Comparison of ENCODE assay signal across 13 cellular contexts in genomic region chr6:158611600-158612041, GRCh38. TPM values are rescaled to one million over a fixed set of nuclear protein-coding genes. Genes with fewer than 3 reads are reported as not detected.
DNase-seq lines count a peak whose midpoint lies in the region; ATAC-seq and TF ChIP-seq lines count a peak whose summit lies in the region.
"Had no signal": no experiment of that assay in that cellular context is flagged by ENCODE, and none has a peak within 500 bp of the region (broad histone marks: within the 10 kb centered on the region; RNA-seq: fewer than 3 reads in every experiment).

No MANE protein-coding gene starts in this region.

- CTCF ChIA-PET in MCF 10A (lab: Yijun Ruan, JAX): interaction anchor here (0.6 to 1.7 kb wide), 5 partner anchors 19 to 397 kb away, joined by 3 to 4 read pairs (median 3); no protein-coding TSS in a partner anchor

- BruUV-seq in MCF 10A (replicated peaks; lab: Mats Ljungman, UMichigan): no TSS peak

- no peak overlapping the region for H4K8ac ChIP-seq in mesendoderm (ENCODE audit: low read depth, low read length)

- DNase-seq in MCF 10A (ENCODE audit: unreplicated experiment): no peak
- no peak for DNase-seq in breast epithelium (ENCODE audit: low spot score in 2 of 2)
- DNase-seq in heart left ventricle: no peak
- DNase-seq in mesendoderm: peak; percentile 96
- peak; percentile 76 for DNase-seq in upper lobe of right lung
- DNase-seq in amygdala (lab: John Stamatoyannopoulos, UW): no peak
- DNase-seq in HuH-7.5 (ENCODE audit: low spot score): no peak
- DNase-seq: activated CD4-positive, alpha-beta T cell treated with anti-CD3 and anti-CD28 coated beads for 36 hours; GOT3; naive thymus-derived CD4-positive, alpha-beta T cell; small intestine had no signal

- no peak overlapping the region for H3K4me3 Mint-ChIP-seq in MCF 10A (ENCODE audit: unreplicated experiment)
- H3K4me3 Mint-ChIP-seq: activated CD4-positive, alpha-beta T cell treated with anti-CD3 and anti-CD28 coated beads for 36 hours; brain; naive thymus-derived CD4-positive, alpha-beta T cell had no signal

- no peaks in the 10 kb centered on the region for H3K4me1 Mint-ChIP-seq in MCF 10A (ENCODE audit: insufficient read depth, unreplicated experiment)
- H3K4me1 Mint-ChIP-seq: activated CD4-positive, alpha-beta T cell treated with anti-CD3 and anti-CD28 coated beads for 36 hours had no signal

- ATAC-seq in heart left ventricle (peak in 3 of 4 donors; percentile 10 to 49 (median 35)), upper lobe of right lung (peak; percentile 85), HG03045 (IDR thresholded peaks at IDR 0.05; ENCODE audit: unreplicated experiment) (no peak)
- ATAC-seq: activated CD4-positive, alpha-beta T cell treated with anti-CD3 and anti-CD28 coated beads for 36 hours; naive thymus-derived CD4-positive, alpha-beta T cell had no signal

- TF ChIP-seq CTCF in MCF 10A (IDR thresholded peaks at IDR 0.05; ENCODE audit: unreplicated experiment) (no peak), breast epithelium (IDR thresholded peaks at IDR 0.05) (no peak), heart left ventricle (IDR thresholded peaks at IDR 0.05) (no peak), upper lobe of right lung (IDR thresholded peaks at IDR 0.05) (no peak)

- no peak overlapping the region for H2AK5ac ChIP-seq in mesendoderm (ENCODE audit: low read length)

- no peaks in the 10 kb centered on the region for H3K36me3 ChIP-seq in breast epithelium
- H3K36me3 ChIP-seq in heart left ventricle: peaks cover 0 to 55% (median 32%) of the 10 kb centered on the region in 9 donors
- H3K36me3 ChIP-seq in mesendoderm (ENCODE audit: control insufficient read depth, insufficient read depth, low read length): peaks cover 1% of the 10 kb centered on the region
- peaks cover 47% of the 10 kb centered on the region for H3K36me3 ChIP-seq in upper lobe of right lung

- H3K4me1 ChIP-seq in breast epithelium (no peaks in the 10 kb centered on the region), heart left ventricle (peaks cover 0 to 32% (median 20%) of the 10 kb centered on the region in 12 donors), mesendoderm (ENCODE audit: control insufficient read depth, low read depth, low read length) (peaks cover 12% of the 10 kb centered on the region), upper lobe of right lung (peaks cover 9% of the 10 kb centered on the region)

- no peak overlapping the region for H2BK120ac ChIP-seq in mesendoderm (ENCODE audit: low read depth, low read length)

- no peak overlapping the region for H3K4me3 ChIP-seq in breast epithelium
- no peak overlapping the region for H3K4me3 ChIP-seq in heart left ventricle
- H3K4me3 ChIP-seq in mesendoderm (ENCODE audit: low read length): no peak overlapping the region
- no peak overlapping the region for H3K4me3 ChIP-seq in upper lobe of right lung

- no peak overlapping the region for H3K23ac ChIP-seq in mesendoderm (ENCODE audit: low read length)

- no peaks in the 10 kb centered on the region for H3K79me1 ChIP-seq in mesendoderm (ENCODE audit: low read length)

- H3K27ac Mint-ChIP-seq in MCF 10A (ENCODE audit: low read depth, unreplicated experiment): peak overlapping the region; percentile 17

- H3K27me3 ChIP-seq in breast epithelium (no peaks in the 10 kb centered on the region), heart left ventricle (no peaks in the 10 kb centered on the region), mesendoderm (ENCODE audit: insufficient read depth, low read length, poor library complexity) (no peaks in the 10 kb centered on the region), upper lobe of right lung (no peaks in the 10 kb centered on the region)

- peaks cover 40% of the 10 kb centered on the region for H3K36me3 Mint-ChIP-seq in MCF 10A (ENCODE audit: insufficient read depth, unreplicated experiment)

- H2BK5ac ChIP-seq in mesendoderm (ENCODE audit: low read length): peak overlapping the region; percentile 69

- H3K18ac ChIP-seq in mesendoderm (ENCODE audit: low read length): peak overlapping the region; percentile 91

- no peak overlapping the region for H2BK15ac ChIP-seq in mesendoderm (replicated peaks; ENCODE audit: low read depth)

- no peak overlapping the region for H3K4ac ChIP-seq in mesendoderm (ENCODE audit: low read depth, low read length)

- POLR2A ChIA-PET in MCF 10A (lab: Yijun Ruan, JAX): interaction anchor here (0.6 to 1.3 kb wide), 3 partner anchors 9 to 347 kb away, joined by 3 to 4 read pairs (median 3); partner anchors contain the start of gene DYNLT1

- H3K27ac ChIP-seq in breast epithelium: no peak overlapping the region
- H3K27ac ChIP-seq in heart left ventricle: peak overlapping the region in 7 of 12 donors; percentile 7 to 69 (median 50)
- H3K27ac ChIP-seq in mesendoderm (ENCODE audit: low read depth, low read length): peak overlapping the region; percentile 69
- H3K27ac ChIP-seq in upper lobe of right lung: peak overlapping the region; percentile 4

- H3K27me3 Mint-ChIP-seq in MCF 10A (ENCODE audit: insufficient read depth, unreplicated experiment): no peaks in the 10 kb centered on the region
- H3K27me3 Mint-ChIP-seq: activated CD4-positive, alpha-beta T cell treated with anti-CD3 and anti-CD28 coated beads for 36 hours; brain; naive thymus-derived CD4-positive, alpha-beta T cell had no signal

- intact Hi-C loops in MCF 10A (cut with micrococcal nuclease): no loop called here
- intact Hi-C loops in breast epithelium (cut with DNase I; ENCODE audit: low total_unique reads): loop anchor here (5.0 to 10.0 kb wide), 2 partner anchors 389 to 957 kb away; no protein-coding TSS in a partner anchor
- intact Hi-C loops in heart left ventricle (cut with DNase I): no loop called here
- intact Hi-C loops in upper lobe of right lung (cut with DNase I): no loop called here

- 47 to 57% (median 54%) methylated on average over 9 of the region's 9 CpGs for WGBS in heart left ventricle, 4 donors
- WGBS in mesendoderm (ENCODE audit: extremely low coverage, insufficient coverage, low lambda C conversion rate): no CpG with 5 or more reads among the region's 9 CpGs

- H3K9ac ChIP-seq in mesendoderm (ENCODE audit: low read length): peak overlapping the region; percentile 31

- H3K9me3 ChIP-seq in breast epithelium (no peaks in the 10 kb centered on the region), heart left ventricle (peaks cover 0 to 12% (median 0%) of the 10 kb centered on the region in 12 donors), upper lobe of right lung (no peaks in the 10 kb centered on the region)

- no peak overlapping the region for H4K5ac ChIP-seq in mesendoderm (ENCODE audit: low read length)

- TF ChIP-seq POLR2A in breast epithelium (IDR thresholded peaks at IDR 0.05) (no peak), heart left ventricle (IDR thresholded peaks at IDR 0.05) (no peak)

- no peaks in the 10 kb centered on the region for H3K9me3 Mint-ChIP-seq in MCF 10A (ENCODE audit: unreplicated experiment)

- peak overlapping the region; percentile 26 for H3K56ac ChIP-seq in mesendoderm (ENCODE audit: low read length)

- peak overlapping the region; percentile 11 for H3K4me2 ChIP-seq in mesendoderm (ENCODE audit: low read length)

- H3K79me2 ChIP-seq in mesendoderm (ENCODE audit: control insufficient read depth, insufficient read depth, low read length): no peaks in the 10 kb centered on the region

RNA-seq across cellular contexts. Expression of gene DYNLT1, which starts 32.9 kb away (rescaled TPM):
- 122 and 156 TPM in 2 replicates for total RNA-seq in MCF 10A (2022)
- 10 to 100 TPM; 48.2 to 76.1 (median 73.4) TPM for total RNA-seq in breast epithelium
- total RNA-seq in heart left ventricle: 100 to 1,000 TPM in 7 of 9 donors, 10 to 100 TPM in 2; 68.4 to 177 (median 121) TPM
- 100 to 1,000 TPM; 159 to 177 TPM for polyA plus RNA-seq in heart left ventricle
- 123 TPM for polyA plus RNA-seq in mesendoderm (2013, experiment 1 of 2)
- polyA plus RNA-seq in mesendoderm (2013, experiment 2 of 2): 121 TPM
- total RNA-seq in upper lobe of right lung: 104 TPM

RNA-seq across cellular contexts. Expression of gene SYTL3, which starts 38.2 kb away (rescaled TPM):
- total RNA-seq in MCF 10A (2022) (0.65 and 0.83 TPM in 2 replicates), breast epithelium (1 to 10 TPM; 5.2 to 8.0 (median 7.5) TPM), heart left ventricle (10 to 100 TPM in 3 of 9 donors, 1 to 10 TPM in 6; 4.1 to 14.6 (median 8.2) TPM), upper lobe of right lung (8.7 TPM)
- 10 to 100 TPM in 1 of 2 donors, 1 to 10 TPM in 1; 4.0 to 14.0 TPM for polyA plus RNA-seq in heart left ventricle
- 0.25 TPM for polyA plus RNA-seq in mesendoderm (2013, experiment 1 of 2)
- 0.17 TPM for polyA plus RNA-seq in mesendoderm (2013, experiment 2 of 2)

RNA-seq across cellular contexts. Expression of gene TMEM181, which starts 51.7 kb away (rescaled TPM):
- total RNA-seq in MCF 10A (2022) (25.3 and 28.8 TPM in 2 replicates), breast epithelium (10 to 100 TPM; 17.0 to 29.3 (median 28.5) TPM), heart left ventricle (10 to 100 TPM in 5 of 9 donors, 1 to 10 TPM in 4; 7.1 to 14.3 (median 10.1) TPM), upper lobe of right lung (31.5 TPM)
- 10 to 100 TPM in 1 of 2 donors, 1 to 10 TPM in 1; 4.3 to 11.4 TPM for polyA plus RNA-seq in heart left ventricle
- polyA plus RNA-seq in mesendoderm (2013, experiment 1 of 2): 9.1 TPM
- polyA plus RNA-seq in mesendoderm (2013, experiment 2 of 2): 9.0 TPM

Comparison
In these comparisons a context has a peak if more than half of its experiments do, and no peak if none do; other contexts are left out.
1. DNase-seq: peak in mesendoderm (single experiment) and upper lobe of right lung (single experiment); none in MCF 10A (single experiment), breast epithelium (0 of 2), heart left ventricle (0 of 5), amygdala (0 of 56) and HuH-7.5 (single experiment).
2. H3K27ac ChIP-seq: peak in heart left ventricle (7 of 12), mesendoderm (single experiment) and upper lobe of right lung (single experiment); none in breast epithelium (0 of 2).